21 cellular contexts compared by ENCODE assay signal in the genomic region with DNA sequence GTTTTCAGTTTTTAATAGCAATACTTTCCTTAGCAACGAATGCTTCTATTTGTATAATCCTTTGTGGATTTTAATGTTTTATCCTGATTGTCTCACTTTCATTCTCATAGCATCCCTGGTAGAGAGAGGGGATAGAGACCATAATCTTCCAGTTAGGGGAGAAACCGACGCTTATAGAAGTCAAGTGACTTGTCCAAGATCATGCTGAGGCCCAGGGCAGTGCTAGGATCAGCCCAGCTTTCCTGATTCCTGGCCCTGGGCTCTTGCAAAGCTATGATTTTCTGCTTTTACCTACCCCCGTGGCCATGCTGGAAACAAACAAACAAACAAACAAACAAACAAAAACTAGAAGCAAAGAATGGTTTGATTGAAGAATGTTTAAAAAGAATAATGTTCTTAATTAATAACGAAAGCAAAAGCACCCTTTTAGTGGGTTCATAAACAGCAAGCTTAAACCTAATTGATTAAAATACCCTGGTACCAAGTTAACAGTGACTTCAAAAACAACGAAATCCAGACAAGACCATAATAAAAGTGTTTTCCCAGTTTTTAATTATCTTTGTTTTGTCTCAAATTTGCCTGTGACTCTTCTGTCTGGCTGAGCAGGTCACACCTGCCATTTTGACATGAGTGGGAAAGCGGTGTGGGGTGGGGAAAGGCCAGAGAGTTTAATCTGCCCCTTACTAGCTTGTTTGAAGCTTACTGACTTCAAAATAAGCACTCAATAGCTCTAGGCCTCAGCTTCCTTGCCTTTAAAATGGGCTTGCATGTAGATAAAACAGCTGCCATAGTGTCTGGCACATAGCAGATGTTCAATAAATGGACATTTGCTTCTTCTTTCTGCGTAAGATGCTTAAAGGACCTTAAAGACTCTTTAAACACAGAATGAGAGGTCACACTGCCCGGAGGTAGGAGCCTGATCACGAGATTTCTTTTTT.
DNase-seq lines count a peak whose midpoint lies in the region; ATAC-seq, FAIRE-seq and TF ChIP-seq lines count a peak whose summit lies in the region.
"Had no signal": no experiment of that assay in that cellular context is flagged by ENCODE, and none has a peak within 500 bp of the region (broad histone marks: within the 10 kb centered on the region; RNA-seq: fewer than 3 reads in every experiment).

No MANE protein-coding gene starts in this region.

- no peaks in the 10 kb centered on the region for H3K36me3 Mint-ChIP-seq in neural crest cell (ENCODE audit: low read depth)
- H3K36me3 Mint-ChIP-seq: CD14-positive monocyte; CD4-positive, alpha-beta memory T cell; CD4-positive, CD25-positive, alpha-beta regulatory T cell; CD8-positive, alpha-beta memory T cell had no signal

- FAIRE-seq in HepG2 (lab: Jason Lieb, UNC) = no peak
- no peak for FAIRE-seq in D721Med (lab: Jason Lieb, UNC)
- FAIRE-seq: G401.6, GM12891, GM19239 had no signal

- intact Hi-C loops in HepG2 (cut with micrococcal nuclease; ENCODE audit: unreplicated experiment) (no loop called here), right lobe of liver (cut with DNase I) (no loop called here)

- no peaks in the 10 kb centered on the region for H3K79me2 ChIP-seq in HepG2 (ENCODE audit: insufficient read depth, low read length)

- H3K27me3 ChIP-seq in HepG2 (ENCODE audit: control insufficient read depth in 1 of 2, insufficient read depth in 2 of 2, low read length in 2 of 2) = peaks cover 0 to 30% of the 10 kb centered on the region in 2 experiments; a peak in 4 of 5 replicates
- H3K27me3 ChIP-seq in right lobe of liver = no peaks in the 10 kb centered on the region
- H3K27me3 ChIP-seq in foreskin keratinocyte = no peaks in the 10 kb centered on the region
- H3K27me3 ChIP-seq: BE2C, BLaER1 had no signal

- H4K20me1 ChIP-seq in HepG2 (ENCODE audit: insufficient read depth, low read length) = no peaks in the 10 kb centered on the region
- H4K20me1 ChIP-seq: BLaER1 had no signal

- H3K4me3 ChIP-seq in HepG2 (replicated peaks in 1 of 3; ENCODE audit: insufficient read depth in 1 of 3, low read depth in 2 of 3, low read length in 3 of 3) (no peak overlapping the region), right lobe of liver (no peak overlapping the region)
- H3K4me3 ChIP-seq: BLaER1 had no signal

- in situ Hi-C loops in HepG2 (cut with HindIII; ENCODE audit: extremely low pct_ligation_motif_present, low pct_unique_long_range_greater_than_20kb) = no loop called here

- POLR2A ChIA-PET in HepG2 (lab: Yijun Ruan, JAX) = no interaction called here

- TF ChIP-seq CTCF in HepG2 (CRISPR knock-in tag; IDR thresholded peaks at IDR 0.05) (no peak), right lobe of liver (IDR thresholded peaks at IDR 0.05) (no peak), neural crest cell (conservative IDR thresholded peaks at IDR 0.05) (no peak), foreskin keratinocyte (conservative IDR thresholded peaks at IDR 0.05) (no peak), D721Med (IDR thresholded peaks at IDR 0.05; ENCODE audit: insufficient read depth, missing control alignments) (no peak)

- DNase-seq in HepG2 (ENCODE audit: low spot score) (no peak), right lobe of liver (no peak), SK-N-DZ (ENCODE audit: low spot score) (peak; percentile 95), neural crest cell (ENCODE audit: low read depth, low spot score) (no peak), foreskin keratinocyte (no peak), D721Med (ENCODE audit: insufficient read length, low spot score) (no peak)
- DNase-seq: ACHN; BE2C; C1 segment of cervical spinal cord; CD4-positive, alpha-beta memory T cell; CD4-positive, CD25-positive, alpha-beta regulatory T cell; CD8-positive, alpha-beta memory T cell; COR-L47; DMS79 treated with DMSO at 0.1 percent for 48 hours; GF-D8 had no signal

- H3K9me3 ChIP-seq in HepG2 (ENCODE audit: low read length) (no peaks in the 10 kb centered on the region), right lobe of liver (no peaks in the 10 kb centered on the region)
- H3K9me3 ChIP-seq: BE2C, BLaER1 had no signal

- no peak for ATAC-seq in HepG2
- ATAC-seq in right lobe of liver = no peak
- no peak for ATAC-seq in foreskin keratinocyte

- no peaks in the 10 kb centered on the region for H3K36me3 ChIP-seq in HepG2 (replicated peaks in 1 of 2; ENCODE audit: control insufficient read depth in 1 of 2, insufficient read depth in 2 of 2, low read length in 2 of 2)
- no peaks in the 10 kb centered on the region for H3K36me3 ChIP-seq in right lobe of liver
- H3K36me3 ChIP-seq: BE2C, BLaER1 had no signal

- no peak for TF ChIP-seq RAD21 in HepG2 (CRISPR knock-in tag; IDR thresholded peaks at IDR 0.05)

- H3K27me3 Mint-ChIP-seq in neural crest cell (ENCODE audit: low read depth) = no peaks in the 10 kb centered on the region
- H3K27me3 Mint-ChIP-seq: CD4-positive, CD25-positive, alpha-beta regulatory T cell had no signal

- H2AFZ ChIP-seq in HepG2 (ENCODE audit: low read length) = no peak overlapping the region

- BruUV-seq in HepG2 (replicated peaks; lab: Mats Ljungman, UMichigan) = no TSS peak

- no peak overlapping the region for H3K4me3 Mint-ChIP-seq in neural crest cell
- H3K4me3 Mint-ChIP-seq: CD14-positive monocyte; CD4-positive, alpha-beta memory T cell; CD4-positive, CD25-positive, alpha-beta regulatory T cell; CD8-positive, alpha-beta memory T cell had no signal

- no peaks in the 10 kb centered on the region for H3K9me3 Mint-ChIP-seq in neural crest cell
- H3K9me3 Mint-ChIP-seq: CD8-positive, alpha-beta memory T cell had no signal

- H3K27ac Mint-ChIP-seq in neural crest cell (ENCODE audit: unreplicated experiment) = peak overlapping the region; percentile 73
- H3K27ac Mint-ChIP-seq: CD14-positive monocyte; CD4-positive, alpha-beta memory T cell; CD4-positive, CD25-positive, alpha-beta regulatory T cell; CD8-positive, alpha-beta memory T cell had no signal

- TF ChIP-seq POLR2A in HepG2 (IDR thresholded peaks at IDR 0.05; ENCODE audit: insufficient read depth in 1 of 2, low read depth in 2 of 2, low read length in 2 of 2) = no peak
- no peak for TF ChIP-seq POLR2A in right lobe of liver (IDR thresholded peaks at IDR 0.05)

- no peak overlapping the region for H3K4me2 ChIP-seq in HepG2 (ENCODE audit: low read depth, low read length)
- H3K4me2 ChIP-seq: BLaER1 had no signal

- WGBS in HepG2 (ENCODE audit: low lambda C conversion rate) = 32% methylated on average over 10 of the region's 10 CpGs
- 65% methylated on average over 8 of the region's 10 CpGs for WGBS in right lobe of liver (ENCODE audit: insufficient coverage, low coverage, low lambda C conversion rate, missing lambda C conversion rate)

- no peak for TF ChIP-seq EP300 in HepG2 (IDR thresholded peaks at IDR 0.05; ENCODE audit: low read depth in 2 of 2, low read length in 2 of 2)
- TF ChIP-seq EP300 in HepG2 (CRISPR knock-in tag; IDR thresholded peaks at IDR 0.05; ENCODE audit: borderline replicate concordance) = no peak

- H3K4me1 ChIP-seq in HepG2 (ENCODE audit: insufficient read depth, low read length) (no peaks in the 10 kb centered on the region), right lobe of liver (no peaks in the 10 kb centered on the region), foreskin keratinocyte (no peaks in the 10 kb centered on the region)
- H3K4me1 ChIP-seq: BLaER1 had no signal

- no peak overlapping the region for H3K27ac ChIP-seq in HepG2 (ENCODE audit: extremely low read length, insufficient read depth, low read length)
- H3K27ac ChIP-seq in right lobe of liver = no peak overlapping the region
- no peak overlapping the region for H3K27ac ChIP-seq in foreskin keratinocyte
- H3K27ac ChIP-seq: 22Rv1, BLaER1 had no signal

- CTCF ChIA-PET in HepG2 (lab: Yijun Ruan, JAX; ENCODE audit: low intra/inter-chr PET ratio, low total read pairs) = no interaction called here

- H3K9ac ChIP-seq in HepG2 (ENCODE audit: insufficient read depth, low read depth, low read length) = no peak overlapping the region
- H3K9ac ChIP-seq: BLaER1 had no signal

- peaks cover 41% of the 10 kb centered on the region for H3K4me1 Mint-ChIP-seq in neural crest cell
- H3K4me1 Mint-ChIP-seq: CD14-positive monocyte; CD4-positive, alpha-beta memory T cell; CD4-positive, CD25-positive, alpha-beta regulatory T cell; CD8-positive, alpha-beta memory T cell had no signal

TF ChIP-seq in HepG2, 621 proteins besides CTCF, POLR2A, EP300 and RAD21 (continues in another document):
- TF ChIP-seq ZNF770 (CRISPR knock-in tag; IDR thresholded peaks at IDR 0.05) = no peak
- TF ChIP-seq ZFP36 (IDR thresholded peaks at IDR 0.05; ENCODE audit: borderline replicate concordance, low read depth, low read length, partially characterized antibody) = peak; percentile 58
- TF ChIP-seq SP4 (CRISPR knock-in tag; IDR thresholded peaks at IDR 0.05) = no peak
